In the genomic region with DNA sequence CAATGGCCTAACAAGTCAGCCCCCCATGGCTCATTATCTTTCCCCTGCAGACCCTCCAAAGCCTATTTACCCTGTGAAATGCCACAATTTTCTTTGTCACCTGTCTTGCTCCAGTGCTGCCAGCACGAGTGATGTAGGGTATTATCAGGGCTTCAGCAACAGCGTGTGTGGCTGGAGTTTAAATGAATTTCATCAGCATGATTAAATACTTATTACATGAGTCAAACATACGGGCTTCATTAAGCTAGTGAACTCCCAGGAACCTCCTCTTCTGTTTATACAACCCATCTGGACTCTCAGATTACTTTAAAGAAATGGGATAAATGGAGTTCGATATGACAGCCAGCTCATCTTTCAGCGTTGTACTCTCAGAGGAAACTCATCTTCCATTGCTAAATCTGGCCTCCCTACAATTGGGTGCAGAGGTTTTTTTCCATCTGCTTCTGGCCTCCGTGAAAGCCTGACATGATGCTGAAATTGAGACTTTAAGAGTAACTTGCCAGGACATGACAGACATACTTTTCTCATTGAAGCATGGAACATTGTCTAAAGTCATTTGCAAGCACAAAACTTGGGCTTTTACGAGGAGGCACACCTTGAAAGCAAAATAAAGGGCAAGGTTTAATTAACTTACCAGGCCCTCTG, we compare ENCODE assay signal across 10 cellular contexts.
DNase-seq lines count a peak whose midpoint lies in the region; ATAC-seq, FAIRE-seq and TF ChIP-seq lines count a peak whose summit lies in the region.
"Had no signal": no experiment of that assay in that cellular context is flagged by ENCODE, and none has a peak within 500 bp of the region (broad histone marks: within the 10 kb centered on the region; RNA-seq: fewer than 3 reads in every experiment).

No MANE protein-coding gene starts in this region.

- intact Hi-C loops in Calu3 (cut with micrococcal nuclease; ENCODE audit: unreplicated experiment) = no loop called here
- intact Hi-C loops in pancreas (cut with DNase I) = no loop called here

- H3K4me3 ChIP-seq in fibroblast of lung (replicated peaks in 1 of 4; ENCODE audit: control extremely low read depth in 1 of 4, insufficient read depth in 1 of 4, low read depth in 3 of 4, low read length in 4 of 4) (no peak overlapping the region), pancreas (no peak overlapping the region)
- H3K4me3 ChIP-seq: adrenal gland had no signal

- peaks cover 9% of the 10 kb centered on the region for H3K9me3 Mint-ChIP-seq in Calu3 (ENCODE audit: low read depth, unreplicated experiment)
- H3K9me3 Mint-ChIP-seq in activated CD4-positive, alpha-beta memory T cell treated with anti-CD3 and anti-CD28 coated beads, Interleukin-2, amount 10 ng/mL, durations not matched to agents 7 days and 5 days = peaks cover 31% of the 10 kb centered on the region

- peak in 3 of 4 donors; percentile 41 to 74 (median 48) for ATAC-seq in pancreas
- ATAC-seq in activated CD4-positive, CD25-positive, alpha-beta regulatory T cell treated with anti-CD3 and anti-CD28 coated beads, Interleukin-2, amount 50 U/mL, for 24 hours = no peak

- H3K4me1 Mint-ChIP-seq in Calu3 (ENCODE audit: low read depth, unreplicated experiment) = peaks cover 51% of the 10 kb centered on the region
- no peaks in the 10 kb centered on the region for H3K4me1 Mint-ChIP-seq in activated CD4-positive, alpha-beta memory T cell treated with anti-CD3 and anti-CD28 coated beads, Interleukin-2, amount 10 ng/mL, durations not matched to agents 7 days and 5 days

- H3K4me3 Mint-ChIP-seq in Calu3 (ENCODE audit: low read depth, unreplicated experiment) = no peak overlapping the region
- H3K4me3 Mint-ChIP-seq in activated CD4-positive, alpha-beta memory T cell treated with anti-CD3 and anti-CD28 coated beads, Interleukin-2, amount 10 ng/mL, durations not matched to agents 7 days and 5 days = no peak overlapping the region
- H3K4me3 Mint-ChIP-seq: T-helper 2 cell treated with Interferon-gamma antibody and Interleukin-4, amounts not matched to agents 5 μg/mL and 100 μg/mL, for 36 hours had no signal

- H3K4me2 ChIP-seq in fibroblast of lung (ENCODE audit: extremely low read depth, insufficient read depth, low read length) = peak overlapping the region; percentile 21

- POLR2A ChIA-PET in activated CD4-positive, alpha-beta memory T cell treated with anti-CD3 and anti-CD28 coated beads, Interleukin-2, amount 10 ng/mL, durations not matched to agents 7 days and 5 days (lab: Charles Lee) = no interaction called here

- H3K36me3 ChIP-seq in fibroblast of lung (ENCODE audit: control insufficient read depth, insufficient read depth, low read length) (no peaks in the 10 kb centered on the region), pancreas (no peaks in the 10 kb centered on the region)
- H3K36me3 ChIP-seq: adrenal gland had no signal

- H3K27me3 Mint-ChIP-seq in Calu3 (ENCODE audit: unreplicated experiment) = no peaks in the 10 kb centered on the region
- H3K27me3 Mint-ChIP-seq in activated CD4-positive, alpha-beta memory T cell treated with anti-CD3 and anti-CD28 coated beads, Interleukin-2, amount 10 ng/mL, durations not matched to agents 7 days and 5 days = peaks cover 14% of the 10 kb centered on the region

- no TSS peak for BruUV-seq in Calu3 (replicated peaks; lab: Mats Ljungman, UMichigan)

- CTCF ChIA-PET in Calu3 (lab: Charles Lee) = interaction anchor here (0.5 kb wide), 1 partner anchor 373 kb away, joined by 4 read pairs; no protein-coding TSS in a partner anchor
- CTCF ChIA-PET in activated CD4-positive, alpha-beta memory T cell treated with anti-CD3 and anti-CD28 coated beads, Interleukin-2, amount 10 ng/mL, durations not matched to agents 7 days and 5 days (lab: Charles Lee) = no interaction called here

- H3K36me3 Mint-ChIP-seq in Calu3 (ENCODE audit: insufficient read depth, unreplicated experiment) = peaks cover 29% of the 10 kb centered on the region
- peaks cover 19% of the 10 kb centered on the region for H3K36me3 Mint-ChIP-seq in activated CD4-positive, alpha-beta memory T cell treated with anti-CD3 and anti-CD28 coated beads, Interleukin-2, amount 10 ng/mL, durations not matched to agents 7 days and 5 days (ENCODE audit: low read depth)

- H3K27me3 ChIP-seq in fibroblast of lung (ENCODE audit: control insufficient read depth, insufficient read depth, low read length) = no peaks in the 10 kb centered on the region
- no peaks in the 10 kb centered on the region for H3K27me3 ChIP-seq in pancreas
- H3K27me3 ChIP-seq: adrenal gland had no signal

- peak overlapping the region; percentile 88 for H3K27ac ChIP-seq in fibroblast of lung (ENCODE audit: insufficient read depth, low read length)
- no peak overlapping the region for H3K27ac ChIP-seq in pancreas

- peak overlapping the region; percentile 84 for H3K27ac Mint-ChIP-seq in Calu3 (ENCODE audit: unreplicated experiment)
- no peak overlapping the region for H3K27ac Mint-ChIP-seq in activated CD4-positive, alpha-beta memory T cell treated with anti-CD3 and anti-CD28 coated beads, Interleukin-2, amount 10 ng/mL, durations not matched to agents 7 days and 5 days
- H3K27ac Mint-ChIP-seq: T-helper 2 cell treated with Interferon-gamma antibody and Interleukin-4, amounts not matched to agents 5 μg/mL and 100 μg/mL, for 36 hours had no signal

- TF ChIP-seq CTCF in Calu3 (IDR thresholded peaks at IDR 0.05; ENCODE audit: unreplicated experiment) = no peak
- TF ChIP-seq CTCF in fibroblast of lung (conservative IDR thresholded peaks at IDR 0.05 in 1 of 2, IDR thresholded peaks at IDR 0.05 in 1 of 2; ENCODE audit: low read depth in 1 of 2, low read length in 2 of 2) = no peak
- TF ChIP-seq CTCF in pancreas (IDR thresholded peaks at IDR 0.05) = no peak

- H3K79me2 ChIP-seq in fibroblast of lung (ENCODE audit: control insufficient read depth, insufficient read depth, low read length) = no peaks in the 10 kb centered on the region

- FAIRE-seq in pancreas (lab: Jason Lieb, UNC) = no peak

- 53 to 70% methylated on average over 7 of the region's 7 CpGs for WGBS in pancreas, 2 donors

- H4K20me1 ChIP-seq in fibroblast of lung (ENCODE audit: control insufficient read depth, extremely low read depth, insufficient read depth, low read length) = no peaks in the 10 kb centered on the region

- H3K4me1 ChIP-seq in fibroblast of lung (ENCODE audit: control insufficient read depth, extremely low read depth, insufficient read depth, low read length) (peaks cover 36% of the 10 kb centered on the region), pancreas (no peaks in the 10 kb centered on the region)

- DNase-seq in Calu3 (no peak), NCI-H524 (lab: John Stamatoyannopoulos, UW) (peak; percentile 78 to 97), fibroblast of lung (ENCODE audit: low read depth in 2 of 2) (peak; percentile 96 to 99), pancreas (no peak), LoVo (ENCODE audit: low spot score) (no peak)
- DNase-seq in activated CD4-positive, alpha-beta T cell treated with anti-CD3 and anti-CD28 coated beads, Interleukin-2, amount 50 U/mL, for 4 hours = no peak
- no peak for DNase-seq in activated CD4-positive, alpha-beta memory T cell treated with anti-CD3 and anti-CD28 coated beads, Interleukin-2, amount 10 ng/mL, durations not matched to agents 7 days and 5 days
- DNase-seq: adrenal gland had no signal

- H3K9me3 ChIP-seq in fibroblast of lung (ENCODE audit: control insufficient read depth, insufficient read depth, low read depth, low read length) (no peaks in the 10 kb centered on the region), pancreas (no peaks in the 10 kb centered on the region)
- H3K9me3 ChIP-seq: adrenal gland had no signal

- H2AFZ ChIP-seq in fibroblast of lung (ENCODE audit: low read length) = no peak overlapping the region

- H3K9ac ChIP-seq in fibroblast of lung (ENCODE audit: insufficient read depth, low read length) = peak overlapping the region; percentile 24

Comparison
In these comparisons a context has a peak if more than half of its experiments do, and no peak if none do; other contexts are left out.
1. DNase-seq: peak in NCI-H524 (2 of 2) and fibroblast of lung (2 of 2); none in Calu3 (single experiment), pancreas (0 of 6), LoVo (single experiment), activated CD4-positive, alpha-beta T cell treated with anti-CD3 and anti-CD28 coated beads, Interleukin-2, amount 50 U/mL, for 4 hours (0 of 2) and activated CD4-positive, alpha-beta memory T cell treated with anti-CD3 and anti-CD28 coated beads, Interleukin-2, amount 10 ng/mL, durations not matched to agents 7 days and 5 days (single experiment).
2. ATAC-seq: peak in pancreas (3 of 4); none in activated CD4-positive, CD25-positive, alpha-beta regulatory T cell treated with anti-CD3 and anti-CD28 coated beads, Interleukin-2, amount 50 U/mL, for 24 hours (0 of 2).